9 cellular contexts compared by ENCODE assay signal in the genomic region with DNA sequence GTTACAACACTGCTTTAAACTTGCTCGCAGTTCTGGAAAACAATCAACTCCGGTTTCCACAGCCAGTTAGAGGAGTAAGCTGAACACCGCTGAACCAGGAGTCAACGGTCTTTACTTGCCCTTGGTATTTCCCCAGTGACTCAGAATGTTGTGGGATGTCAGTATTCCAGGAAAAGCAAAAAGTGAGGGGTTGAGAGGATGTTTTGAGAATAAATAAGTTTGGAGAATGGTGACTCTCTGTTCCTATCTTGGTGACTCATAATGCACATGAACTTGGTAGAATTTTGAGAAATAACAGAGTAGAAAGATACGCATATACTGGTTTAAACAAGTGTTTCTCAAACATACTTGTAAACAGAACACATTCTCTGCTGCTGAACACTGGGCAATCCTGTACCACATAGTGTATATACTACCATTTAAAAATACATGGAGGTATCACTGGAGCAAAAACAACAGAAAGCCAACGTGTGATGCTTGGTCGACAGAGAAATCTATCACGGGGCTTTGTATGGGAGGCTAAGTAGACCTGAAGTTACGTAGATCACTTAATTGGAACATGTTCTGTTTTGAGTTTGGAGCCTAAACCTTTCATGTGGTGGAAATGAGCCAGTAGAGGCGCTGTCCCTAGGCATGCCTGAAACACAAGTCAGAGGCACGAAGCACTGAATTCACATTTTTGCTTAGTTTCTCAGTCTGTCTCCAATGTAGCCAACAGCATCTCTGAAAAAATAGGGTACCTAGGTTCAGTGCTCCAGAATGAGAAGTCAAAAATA.
DNase-seq lines count a peak whose midpoint lies in the region; ATAC-seq, FAIRE-seq and TF ChIP-seq lines count a peak whose summit lies in the region.
"Had no signal": no experiment of that assay in that cellular context is flagged by ENCODE, and none has a peak within 500 bp of the region (broad histone marks: within the 10 kb centered on the region; RNA-seq: fewer than 3 reads in every experiment).

No MANE protein-coding gene starts in this region.

- H3K79me2 ChIP-seq in DOHH2 (ENCODE audit: control insufficient read depth, low read length) (no peaks in the 10 kb centered on the region), osteoblast (ENCODE audit: insufficient read depth, low read length) (no peaks in the 10 kb centered on the region)

- H3K36me3 ChIP-seq in DOHH2 (ENCODE audit: control insufficient read depth, low read length): no peaks in the 10 kb centered on the region
- H3K36me3 ChIP-seq in Panc1 (ENCODE audit: control insufficient read depth, insufficient read depth, low read length): no peaks in the 10 kb centered on the region
- H3K36me3 ChIP-seq in esophagus squamous epithelium: peaks cover 0 to 10% (median 0%) of the 10 kb centered on the region in 3 donors
- H3K36me3 ChIP-seq in osteoblast (ENCODE audit: insufficient read depth, low read length): no peaks in the 10 kb centered on the region

- H3K9me3 ChIP-seq in DOHH2 (ENCODE audit: control insufficient read depth, insufficient read depth, low read length) (no peaks in the 10 kb centered on the region), Panc1 (ENCODE audit: control insufficient read depth, insufficient read depth, low read depth, low read length) (no peaks in the 10 kb centered on the region), esophagus squamous epithelium (no peaks in the 10 kb centered on the region), osteoblast (ENCODE audit: low read depth, low read length) (no peaks in the 10 kb centered on the region)

- intact Hi-C loops in Panc1 (cut with micrococcal nuclease; ENCODE audit: unreplicated experiment) (no loop called here), esophagus squamous epithelium (cut with DNase I) (no loop called here)

- in situ Hi-C loops in Panc1 (cut with HindIII; ENCODE audit: low pct_unique_long_range_greater_than_20kb, low sequenced_read_pairs): no loop called here
- in situ Hi-C loops in G401 (cut with HindIII; ENCODE audit: low sequenced_read_pairs): no loop called here

- no peak for TF ChIP-seq POLR2A in esophagus squamous epithelium (IDR thresholded peaks at IDR 0.05)

- peaks cover 3% of the 10 kb centered on the region for H3K27me3 ChIP-seq in DOHH2 (ENCODE audit: control insufficient read depth, low read length)
- H3K27me3 ChIP-seq in Panc1 (ENCODE audit: control insufficient read depth, insufficient read depth, low read length): no peaks in the 10 kb centered on the region
- no peaks in the 10 kb centered on the region for H3K27me3 ChIP-seq in esophagus squamous epithelium
- H3K27me3 ChIP-seq in osteoblast (ENCODE audit: insufficient read depth, low read length): no peaks in the 10 kb centered on the region

- H3K4me2 ChIP-seq in DOHH2 (ENCODE audit: low read length) (no peak overlapping the region), osteoblast (ENCODE audit: insufficient read depth, low read length) (peak overlapping the region; percentile 62)

- H3K4me3 ChIP-seq in DOHH2 (ENCODE audit: low read length): no peak overlapping the region
- H3K4me3 ChIP-seq in Panc1 (ENCODE audit: low read depth in 2 of 2, low read length in 2 of 2): no peak overlapping the region
- no peak overlapping the region for H3K4me3 ChIP-seq in esophagus squamous epithelium
- peak overlapping the region; percentile 20 for H3K4me3 ChIP-seq in osteoblast (ENCODE audit: insufficient read depth, low read length)

- peak; percentile 54 for DNase-seq in Panc1 (ENCODE audit: low read depth, low spot score)
- DNase-seq in esophagus squamous epithelium (lab: John Stamatoyannopoulos, UW): no peak
- DNase-seq in osteoblast (ENCODE audit: insufficient read length, low spot score, missing footprints): peak; percentile 68
- DNase-seq in HuH-7 (ENCODE audit: low spot score): no peak
- DNase-seq in frontal cortex (ENCODE audit: low spot score in 2 of 2): no peak
- no peak for DNase-seq in G401 (ENCODE audit: low spot score)
- DNase-seq: NCI-H2171 treated with DMSO at 0.1 percent for 48 hours had no signal

- no peaks in the 10 kb centered on the region for H3K9me2 ChIP-seq in DOHH2 (replicated peaks; ENCODE audit: control insufficient read depth, low read length)

- BruUV-seq in Panc1 (replicated peaks; lab: Mats Ljungman, UMichigan): no TSS peak

- no peak for FAIRE-seq in frontal cortex (lab: Jason Lieb, UNC)

- CTCF ChIA-PET in Panc1 (lab: Charles Lee): no interaction called here

- H2AFZ ChIP-seq in osteoblast (ENCODE audit: low read length): no peak overlapping the region

- H3K27ac ChIP-seq in DOHH2 (ENCODE audit: low read depth, low read length): no peak overlapping the region
- H3K27ac ChIP-seq in Panc1 (ENCODE audit: low read length): peak overlapping the region; percentile 66
- H3K27ac ChIP-seq in esophagus squamous epithelium: peak overlapping the region; percentile 41 to 75 (median 52)
- H3K27ac ChIP-seq in osteoblast (ENCODE audit: low read depth, low read length): peak overlapping the region; percentile 74

- H3F3A ChIP-seq in DOHH2 (ENCODE audit: control insufficient read depth, insufficient read depth): no peaks in the 10 kb centered on the region

- TF ChIP-seq CTCF in DOHH2 (IDR thresholded peaks at IDR 0.05; ENCODE audit: low read depth, low read length, poor library complexity, severe bottlenecking) (peak; percentile 46), Panc1 (IDR thresholded peaks at IDR 0.05) (peak; percentile 37), esophagus squamous epithelium (IDR thresholded peaks at IDR 0.05) (peak in 2 of 6 experiments; percentile 6 to 42), osteoblast (IDR thresholded peaks at IDR 0.05; ENCODE audit: extremely low read depth, low read depth, low read length) (peak; percentile 59)

- ATAC-seq in Panc1 (peak; percentile 97), HG02623 (IDR thresholded peaks at IDR 0.05; ENCODE audit: unreplicated experiment) (no peak)

- H3K4me1 ChIP-seq in DOHH2 (ENCODE audit: control insufficient read depth, low read length) (no peaks in the 10 kb centered on the region), Panc1 (ENCODE audit: control insufficient read depth, insufficient read depth, low read length) (peaks cover 3% of the 10 kb centered on the region; the same call in 1 of the 2 replicates), esophagus squamous epithelium (peaks cover 0 to 32% (median 10%) of the 10 kb centered on the region in 3 donors), osteoblast (ENCODE audit: insufficient read depth, low read length) (peaks cover 21% of the 10 kb centered on the region)

- H4K20me1 ChIP-seq in DOHH2 (ENCODE audit: control insufficient read depth, insufficient read depth, low read depth, low read length) (no peaks in the 10 kb centered on the region), osteoblast (ENCODE audit: insufficient read depth, low read length) (no peaks in the 10 kb centered on the region)

- POLR2A ChIA-PET in Panc1 (lab: Charles Lee): interaction anchor here (0.9 kb wide), 1 partner anchor 25 kb away, joined by 3 read pairs; no protein-coding TSS in a partner anchor

- 27 to 39% methylated on average over 11 of the region's 11 CpGs for WGBS in esophagus squamous epithelium, 2 donors

Comparison
In these comparisons a context has a peak if more than half of its experiments do, and no peak if none do; other contexts are left out.
1. DNase-seq: peak in Panc1 (single experiment) and osteoblast (single experiment); none in esophagus squamous epithelium (single experiment), HuH-7 (single experiment), frontal cortex (0 of 2) and G401 (single experiment).